9 cellular contexts compared by ENCODE assay signal in genomic region chr6:33789550-33789895, GRCh38. TPM values are rescaled to one million over a fixed set of nuclear protein-coding genes. Genes with fewer than 3 reads are reported as not detected.
DNase-seq lines count a peak whose midpoint lies in the region; ATAC-seq and TF ChIP-seq lines count a peak whose summit lies in the region.
"Had no signal": no experiment of that assay in that cellular context is flagged by ENCODE, and none has a peak within 500 bp of the region (broad histone marks: within the 10 kb centered on the region; RNA-seq: fewer than 3 reads in every experiment).

No MANE protein-coding gene starts in this region.

- intact Hi-C loops in A673 (cut with micrococcal nuclease; ENCODE audit: unreplicated experiment), result no loop called here

- H3K27me3 Mint-ChIP-seq in chondrocyte (ENCODE audit: low read depth) (no peaks in the 10 kb centered on the region), naive B cell (peaks cover 0 to 7% (median 0%) of the 10 kb centered on the region in 3 donors)

- no peaks in the 10 kb centered on the region for H3K9me3 ChIP-seq in A673 (ENCODE audit: low read depth, low read length, poor library complexity, severe bottlenecking)

- no peak for TF ChIP-seq CTCF in A673 (conservative IDR thresholded peaks at IDR 0.05; ENCODE audit: low read depth, low read length)
- no peak for TF ChIP-seq CTCF in chondrocyte (IDR thresholded peaks at IDR 0.05)

- H3K4me3 Mint-ChIP-seq in chondrocyte (ENCODE audit: unreplicated experiment) (peak overlapping the region; percentile 77), naive B cell (peak overlapping the region; percentile 81 to 95 (median 88))

- H3K27ac ChIP-seq in A673 (ENCODE audit: low read depth, low read length, poor library complexity, severe bottlenecking), result peak overlapping the region; percentile 92

- H3K36me3 Mint-ChIP-seq in chondrocyte (ENCODE audit: low read depth) (peaks cover 4% of the 10 kb centered on the region), naive B cell (peaks cover 0 to 8% of the 10 kb centered on the region in 2 donors)

- DNase-seq in A673 (ENCODE audit: low spot score) (no peak), chondrocyte (ENCODE audit: low spot score) (peak; percentile 58), naive B cell (no peak), HuH-7.5 (ENCODE audit: low spot score) (no peak), NCI-H82 treated with DMSO at 0.1 percent for 48 hours (lab: John Stamatoyannopoulos, UW; ENCODE audit: unreplicated experiment) (no peak), epidermal melanocyte (ENCODE audit: insufficient read length, low spot score) (no peak)
- no peak for DNase-seq in Jurkat, Clone E6-1 (ENCODE audit: low read depth, low spot score)
- DNase-seq in stimulated activated CD8-positive, alpha-beta memory T cell treated with anti-CD3 and anti-CD28 coated beads, Interleukin-4, amount 100 ng/mL, for 48 hours, result no peak

- H3K9me3 Mint-ChIP-seq in chondrocyte (ENCODE audit: low read depth) (no peaks in the 10 kb centered on the region), naive B cell (peaks cover 0 to 3% (median 0%) of the 10 kb centered on the region in 7 donors)

- H3K4me3 ChIP-seq in A673 (ENCODE audit: low read depth, low read length, poor library complexity, severe bottlenecking), result no peak overlapping the region
- H3K4me3 ChIP-seq in Jurkat, Clone E6-1 (ENCODE audit: low read length), result peak overlapping the region; percentile 73

- CTCF ChIA-PET in A673 (lab: Charles Lee), result no interaction called here

- ATAC-seq in naive B cell (ENCODE audit: low read depth in 2 of 2), result no peak

- H3K4me1 Mint-ChIP-seq in chondrocyte (ENCODE audit: low read depth) (peaks cover 50% of the 10 kb centered on the region), naive B cell (peaks cover 46 to 48% (median 48%) of the 10 kb centered on the region in 3 donors)

- peaks cover 9% of the 10 kb centered on the region for H3K36me3 ChIP-seq in A673 (ENCODE audit: insufficient read depth, low read length, poor library complexity, severe bottlenecking)

- POLR2A ChIA-PET in A673 (lab: Charles Lee; ENCODE audit: low non-redundant PET), result no interaction called here

- H3K27ac Mint-ChIP-seq in chondrocyte (ENCODE audit: unreplicated experiment) (peak overlapping the region; percentile 89), naive B cell (peak overlapping the region in 3 of 6 donors; percentile 59 to 92 (median 87))

- no peaks in the 10 kb centered on the region for H3K27me3 ChIP-seq in A673 (replicated peaks; ENCODE audit: insufficient read depth, low read depth, low read length, poor library complexity)

- TSS peak; percentile 76 for BruUV-seq in A673 (replicated peaks; lab: Mats Ljungman, UMichigan)

- H3K4me1 ChIP-seq in A673 (ENCODE audit: insufficient read depth, low read length, poor library complexity, severe bottlenecking), result peaks cover 18% of the 10 kb centered on the region

RNA-seq across cellular contexts. Expression of gene LEMD2, which starts 0.6 kb away (rescaled TPM):
- total RNA-seq in A673 (2021) (75.8 and 76.0 TPM in 2 replicates), chondrocyte (57.3 to 61.6 TPM (median 60.1 TPM) in 3 replicates)
- 62.0 TPM for polyA plus RNA-seq in Jurkat, Clone E6-1 (2012; ENCODE audit: insufficient read depth, insufficient read length)
- 10 to 100 TPM; 15.4 to 51.3 (median 27.9) TPM for polyA plus RNA-seq in naive B cell (ENCODE audit: low read depth in 6 of 6)

RNA-seq across cellular contexts. Expression of gene MLN, which starts 14.3 kb away (rescaled TPM):
- not detected in 2 replicates for total RNA-seq in A673 (2021)
- not detected for polyA plus RNA-seq in Jurkat, Clone E6-1 (2012; ENCODE audit: insufficient read depth, insufficient read length)
- not detected in 3 replicates for total RNA-seq in chondrocyte
- polyA plus RNA-seq in naive B cell (ENCODE audit: low read depth in 6 of 6), result not detected
- total RNA-seq: lower leg skin had no signal

RNA-seq across cellular contexts. Expression of gene IP6K3, which starts 42.8 kb away (rescaled TPM):
- total RNA-seq in A673 (2021) (not detected in 2 replicates), chondrocyte (6.1 to 9.0 TPM (median 6.5 TPM) in 3 replicates)
- polyA plus RNA-seq in Jurkat, Clone E6-1 (2012; ENCODE audit: insufficient read depth, insufficient read length), result not detected
- polyA plus RNA-seq in naive B cell (ENCODE audit: low read depth in 6 of 6), result not detected
